10 cellular contexts compared by ENCODE assay signal in genomic region chr5:55850839-55851674, GRCh38. TPM values are rescaled to one million over a fixed set of nuclear protein-coding genes. Genes with fewer than 3 reads are reported as not detected.
A peak's percentile ranks its signal among the peaks of the same experiment; 100 is the strongest.
DNase-seq lines count a peak whose midpoint lies in the region; ATAC-seq, FAIRE-seq and TF ChIP-seq lines count a peak whose summit lies in the region.
"Had no signal": no experiment of that assay in that cellular context is flagged by ENCODE, and none has a peak within 500 bp of the region (broad histone marks: within the 10 kb centered on the region; RNA-seq: fewer than 3 reads in every experiment).

TSS of gene IL31RA (plus strand) at chr5:55851357. CDS start at chr5:55851571, 214 bp downstream.

- WGBS in body of pancreas, 2 donors: 78 to 88% methylated on average over 10 of the region's 10 CpGs

- no peak for ATAC-seq in body of pancreas

- intact Hi-C loops in body of pancreas (cut with DNase I): no loop called here
- intact Hi-C loops in head of caudate nucleus (cut with DNase I): no loop called here

- DNase-seq in GM04503 (ENCODE audit: low read depth) (peak; percentile 50), NOMO-1 treated with DMSO at 0.1 percent for 48 hours (lab: John Stamatoyannopoulos, UW; ENCODE audit: unreplicated experiment) (peak; percentile 76), choroid plexus epithelial cell (ENCODE audit: low read depth) (peak; percentile 95), skeletal muscle cell (ENCODE audit: low read depth) (peak; percentile 51), D721Med (ENCODE audit: insufficient read length, low spot score) (no peak), body of pancreas (no peak), head of caudate nucleus (no peak)
- DNase-seq: activated gamma-delta T cell, gastrocnemius medialis, MM.1S had no signal

- H3K4me1 ChIP-seq in body of pancreas: no peaks in the 10 kb centered on the region
- H3K4me1 ChIP-seq: gastrocnemius medialis had no signal

- no peaks in the 10 kb centered on the region for H3K36me3 ChIP-seq in body of pancreas (replicated peaks in 1 of 2; ENCODE audit: insufficient read depth in 1 of 2, low read depth in 2 of 2)
- H3K36me3 ChIP-seq: gastrocnemius medialis had no signal

- no peak for FAIRE-seq in D721Med (lab: Jason Lieb, UNC)

- no peak for TF ChIP-seq CTCF in choroid plexus epithelial cell (conservative IDR thresholded peaks at IDR 0.05; ENCODE audit: low read depth, low read length)
- no peak for TF ChIP-seq CTCF in D721Med (IDR thresholded peaks at IDR 0.05; ENCODE audit: insufficient read depth, missing control alignments)
- TF ChIP-seq CTCF in body of pancreas (IDR thresholded peaks at IDR 0.05): no peak

- H3K4me3 ChIP-seq in choroid plexus epithelial cell (ENCODE audit: low read depth, low read length) (peak within 1 kb of the TSS; percentile 39), skeletal muscle cell (ENCODE audit: low read depth, low read length) (peak within 1 kb of the TSS; percentile 13), body of pancreas (no peak within 1 kb of the TSS)

- peaks cover 0 to 4% of the 10 kb centered on the region in 2 donors for H3K27me3 ChIP-seq in body of pancreas
- H3K27me3 ChIP-seq: gastrocnemius medialis had no signal

- H3K9me3 ChIP-seq in body of pancreas: no peaks in the 10 kb centered on the region
- H3K9me3 ChIP-seq: gastrocnemius medialis had no signal

- no peak within 1 kb of the TSS for H3K27ac ChIP-seq in body of pancreas
- H3K27ac ChIP-seq: gastrocnemius medialis had no signal

- no peak for TF ChIP-seq POLR2A in body of pancreas (IDR thresholded peaks at IDR 0.05)

RNA-seq across cellular contexts. Expression of gene IL31RA, which starts in this region (rescaled TPM):
- not detected for total RNA-seq in body of pancreas

Comparison
In these comparisons a context has a peak if more than half of its experiments do, and no peak if none do; other contexts are left out.
1. DNase-seq: peak in GM04503 (single experiment), NOMO-1 treated with DMSO at 0.1 percent for 48 hours (single experiment), choroid plexus epithelial cell (single experiment) and skeletal muscle cell (single experiment); none in D721Med (single experiment), body of pancreas (0 of 4) and head of caudate nucleus (0 of 42).
2. H3K4me3 ChIP-seq: peak in choroid plexus epithelial cell (single experiment) and skeletal muscle cell (single experiment); none in body of pancreas (0 of 2).